10 cellular contexts compared by ENCODE assay signal in genomic region chr10:50431118-50431517, GRCh38.
DNase-seq lines count a peak whose midpoint lies in the region; ATAC-seq, FAIRE-seq and TF ChIP-seq lines count a peak whose summit lies in the region.
"Had no signal": no experiment of that assay in that cellular context is flagged by ENCODE, and none has a peak within 500 bp of the region (broad histone marks: within the 10 kb centered on the region; RNA-seq: fewer than 3 reads in every experiment).

No MANE protein-coding gene starts in this region.

- no peaks in the 10 kb centered on the region for H3K27me3 ChIP-seq in heart right ventricle
- no peaks in the 10 kb centered on the region for H3K27me3 ChIP-seq in ascending aorta

- ATAC-seq in heart right ventricle = peak in 6 of 8 donors; percentile 41 to 65 (median 64)
- ATAC-seq in GM19395 (IDR thresholded peaks at IDR 0.05; ENCODE audit: unreplicated experiment) = no peak

- H3K27ac ChIP-seq in heart right ventricle (peak overlapping the region in 9 of 10 donors; percentile 3 to 81 (median 63)), ascending aorta (peak overlapping the region; percentile 77 to 83), urinary bladder (ENCODE audit: low read depth) (peak overlapping the region; percentile 16)

- H3K36me3 ChIP-seq in heart right ventricle (no peaks in the 10 kb centered on the region), ascending aorta (no peaks in the 10 kb centered on the region), urinary bladder (ENCODE audit: insufficient read depth) (no peaks in the 10 kb centered on the region)

- H3K4me1 ChIP-seq in heart right ventricle (peaks cover 0 to 28% (median 15%) of the 10 kb centered on the region in 9 donors), ascending aorta (peaks cover 0 to 9% of the 10 kb centered on the region in 2 donors), urinary bladder (ENCODE audit: insufficient read depth) (no peaks in the 10 kb centered on the region)

- H3K9me3 ChIP-seq in heart right ventricle = no peaks in the 10 kb centered on the region
- no peaks in the 10 kb centered on the region for H3K9me3 ChIP-seq in ascending aorta

- TF ChIP-seq CTCF in heart right ventricle (IDR thresholded peaks at IDR 0.05) (no peak), ascending aorta (IDR thresholded peaks at IDR 0.05) (no peak)

- DNase-seq in heart right ventricle (no peak), cardiac septum (ENCODE audit: low spot score) (no peak), ascending aorta (ENCODE audit: low spot score in 2 of 2) (no peak), NCI-H82 treated with DMSO at 0.1 percent for 48 hours (lab: John Stamatoyannopoulos, UW; ENCODE audit: unreplicated experiment) (no peak), NCI-H345 treated with DMSO at 0.1 percent for 48 hours (lab: John Stamatoyannopoulos, UW; ENCODE audit: unreplicated experiment) (no peak)
- DNase-seq: activated naive CD4-positive, alpha-beta T cell treated with anti-CD3 and anti-CD28 coated beads, Interleukin-2, amount 50 U/mL, for 16 hours; DMS 273 treated with DMSO at 0.1 percent for 48 hours had no signal

- WGBS in heart right ventricle, 2 donors = 46 to 57% methylated on average over 4 of the region's 4 CpGs
- 35% methylated on average over 4 of the region's 4 CpGs for WGBS in urinary bladder

- H3K4me3 ChIP-seq in heart right ventricle (peak overlapping the region in 4 of 10 donors; percentile 0 to 26 (median 14)), ascending aorta (peak overlapping the region; percentile 29 to 43), urinary bladder (ENCODE audit: low read depth, low read length) (no peak overlapping the region)

- peak; percentile 89 for FAIRE-seq in islet of Langerhans (lab: Jason Lieb, UNC)

- intact Hi-C loops in heart right ventricle (cut with DNase I) (no loop called here), cardiac septum (cut with DNase I) (no loop called here), ascending aorta (cut with DNase I) (loop anchor here (2.0 to 5.0 kb wide), 4 partner anchors 66 to 194 kb away; no protein-coding TSS in a partner anchor)

Comparison
In these comparisons a context has a peak if more than half of its experiments do, and no peak if none do; other contexts are left out.
1. H3K27ac ChIP-seq: peak in every context shown above with its lines; median percentile 80 in ascending aorta; 63 in heart right ventricle; 16 in urinary bladder.